In genomic region chr10:120948889-120949382, GRCh38 we compare ENCODE assay signal across 8 cellular contexts.
DNase-seq lines count a peak whose midpoint lies in the region; ATAC-seq and TF ChIP-seq lines count a peak whose summit lies in the region.

No MANE protein-coding gene starts in this region.

- H3K9me3 ChIP-seq in H9 (ENCODE audit: control insufficient read depth, low read depth, low read length) (peaks cover 2% of the 10 kb centered on the region), neuronal stem cell (replicated peaks in 1 of 2; ENCODE audit: control insufficient read depth in 2 of 2, insufficient read depth in 1 of 2, low read depth in 1 of 2, low read length in 2 of 2) (peaks cover 2 to 6% of the 10 kb centered on the region in 2 donors), thoracic aorta (peaks cover 5% of the 10 kb centered on the region)

- H3K4ac ChIP-seq in H9 (ENCODE audit: low read depth, low read length), result no peak overlapping the region
- H3K4ac ChIP-seq in neuronal stem cell (ENCODE audit: low read length), result no peak overlapping the region

- ATAC-seq in thoracic aorta (ENCODE audit: insufficient number of reproducible peaks, low FRiP score, low read depth), result no peak

- no peak overlapping the region for H4K5ac ChIP-seq in H9 (ENCODE audit: insufficient read length, low read depth, low read length)

- H3K27ac Mint-ChIP-seq in H9, result no peak overlapping the region

- H3K79me2 ChIP-seq in H9 (ENCODE audit: insufficient read depth, low read length), result no peaks in the 10 kb centered on the region

- DNase-seq in ELR (ENCODE audit: low read depth) (peak; percentile 59), H9 (peak; percentile 75), NOMO-1 treated with dmso at 0.1 percent for 144 hours (lab: John Stamatoyannopoulos, UW; ENCODE audit: unreplicated experiment) (peak; percentile 21), foreskin fibroblast (peak; percentile 40 to 82), neuronal stem cell (ENCODE audit: low spot score) (peak; percentile 67), thoracic aorta (ENCODE audit: low spot score) (no peak), DMS53 treated with DMSO at 0.1 percent for 48 hours (lab: John Stamatoyannopoulos, UW; ENCODE audit: unreplicated experiment) (no peak)
- peak; percentile 13 for DNase-seq in activated effector memory CD4-positive, alpha-beta T cell treated with Interleukin-2 at 50 U/mL for 16 hours

- peak; percentile 98 for TF ChIP-seq CTCF in H9 (conservative IDR thresholded peaks at IDR 0.05)
- peak; percentile 67 for TF ChIP-seq CTCF in foreskin fibroblast (IDR thresholded peaks at IDR 0.05; ENCODE audit: low read depth, low read length)
- TF ChIP-seq CTCF in thoracic aorta (IDR thresholded peaks at IDR 0.05), result peak; percentile 91

- no peak overlapping the region for H4K91ac ChIP-seq in H9 (ENCODE audit: insufficient read length, low read depth, low read length)
- H4K91ac ChIP-seq in neuronal stem cell (ENCODE audit: low read depth, low read length, poor library complexity), result no peak overlapping the region

- peaks cover 13% of the 10 kb centered on the region for H3K23me2 ChIP-seq in H9 (ENCODE audit: insufficient read length, low read depth, low read length, poor library complexity, severe bottlenecking)

- H3K4me2 ChIP-seq in H9 (ENCODE audit: insufficient read depth, insufficient read length, low read length) (peak overlapping the region; percentile 45), neuronal stem cell (ENCODE audit: insufficient read depth, low read length, poor library complexity, severe bottlenecking) (peak overlapping the region; percentile 78)

- H3K36me3 Mint-ChIP-seq in H9 (ENCODE audit: insufficient read depth in 1 of 3, low read depth in 3 of 3), result peaks cover 2 to 7% (median 4%) of the 10 kb centered on the region in 3 experiments; a peak in 4 of 7 replicates

- H2BK120ac ChIP-seq in H9 (ENCODE audit: low read depth, low read length, poor library complexity, severe bottlenecking) (no peak overlapping the region), neuronal stem cell (ENCODE audit: low read depth, low read length) (no peak overlapping the region)

- peaks cover 28% of the 10 kb centered on the region for H3K27me3 Mint-ChIP-seq in H9 (ENCODE audit: low read depth)

- H3K18ac ChIP-seq in H9 (ENCODE audit: insufficient read length, low read depth, low read length) (no peak overlapping the region), neuronal stem cell (ENCODE audit: low read length) (peak overlapping the region; percentile 77)

- no peak overlapping the region for H2AK5ac ChIP-seq in H9 (ENCODE audit: insufficient read length, low read length)
- no peak overlapping the region for H2AK5ac ChIP-seq in neuronal stem cell (ENCODE audit: low read depth, low read length)

- H3K27me3 ChIP-seq in H9 (ENCODE audit: insufficient read depth, low read length) (peaks cover 10% of the 10 kb centered on the region; the same call in 1 of the 2 replicates), neuronal stem cell (ENCODE audit: control insufficient read depth in 3 of 3, insufficient read depth in 3 of 3, low read depth in 1 of 3, low read length in 3 of 3) (peaks cover 3 to 36% (median 11%) of the 10 kb centered on the region in 3 experiments), thoracic aorta (replicated peaks; ENCODE audit: insufficient read depth) (peaks cover 6% of the 10 kb centered on the region)

- H3K4me1 ChIP-seq in H9 (ENCODE audit: insufficient read depth, low read length), result no peaks in the 10 kb centered on the region
- peaks cover 7 to 8% of the 10 kb centered on the region in 2 donors for H3K4me1 ChIP-seq in neuronal stem cell (ENCODE audit: control insufficient read depth in 2 of 2, insufficient read depth in 1 of 2, low read depth in 1 of 2, low read length in 2 of 2)
- peaks cover 5 to 16% of the 10 kb centered on the region in 2 donors for H3K4me1 ChIP-seq in thoracic aorta (ENCODE audit: control insufficient read depth in 1 of 2, low read depth in 2 of 2)

- H2BK12ac ChIP-seq in H9 (ENCODE audit: insufficient read length, low read depth, low read length) (no peak overlapping the region), neuronal stem cell (ENCODE audit: low read length) (no peak overlapping the region)

- no peak overlapping the region for H2BK5ac ChIP-seq in H9 (ENCODE audit: insufficient read length, low read length)
- H2BK5ac ChIP-seq in neuronal stem cell (ENCODE audit: low read length), result no peak overlapping the region

- H3K9ac ChIP-seq in H9 (ENCODE audit: extremely low read depth, insufficient read length, low read length), result no peak overlapping the region
- peak overlapping the region; percentile 71 for H3K9ac ChIP-seq in neuronal stem cell (ENCODE audit: low read depth, low read length, poor library complexity)

- H3K14ac ChIP-seq in H9 (ENCODE audit: insufficient read depth, low read length) (no peak overlapping the region), neuronal stem cell (ENCODE audit: low read length) (no peak overlapping the region)

- H3K4me1 Mint-ChIP-seq in H9, result peaks cover 23 to 26% of the 10 kb centered on the region in 2 experiments

- peak overlapping the region; percentile 10 to 20 for H3K4me3 ChIP-seq in foreskin fibroblast (ENCODE audit: low read depth in 1 of 2, low read length in 2 of 2)
- peak overlapping the region; percentile 40 to 70 for H3K4me3 ChIP-seq in neuronal stem cell (ENCODE audit: low read length in 2 of 2)
- peak overlapping the region; percentile 78 for H3K4me3 ChIP-seq in thoracic aorta

- H3K23ac ChIP-seq in H9 (ENCODE audit: insufficient read length, low read depth, low read length), result no peak overlapping the region
- H3K23ac ChIP-seq in neuronal stem cell (ENCODE audit: low read depth, low read length, poor library complexity), result peak overlapping the region; percentile 70

- H3K79me1 ChIP-seq in H9 (ENCODE audit: insufficient read depth, low read depth, low read length, poor library complexity, severe bottlenecking) (no peaks in the 10 kb centered on the region), neuronal stem cell (ENCODE audit: low read depth, low read length) (no peaks in the 10 kb centered on the region)

- no peak overlapping the region for H2BK20ac ChIP-seq in H9 (ENCODE audit: low read depth, low read length, poor library complexity, severe bottlenecking)

- peak overlapping the region; percentile 55 to 75 for H3K4me3 Mint-ChIP-seq in H9

- no CpG with 5 or more reads among the region's 42 CpGs for WGBS in H9 (ENCODE audit: extremely low coverage, insufficient read length, low lambda C conversion rate)
- WGBS in neuronal stem cell (ENCODE audit: extremely low coverage in 2 of 2, insufficient read length in 2 of 2, insufficient replicate concordance in 1 of 2), 2 donors, result no CpG with 5 or more reads among the region's 42 CpGs

- H2BK15ac ChIP-seq in H9 (ENCODE audit: low read depth, low read length) (no peak overlapping the region), neuronal stem cell (ENCODE audit: low read length) (peak overlapping the region; percentile 32)

- H2AFZ ChIP-seq in H9 (ENCODE audit: low read length) (no peak overlapping the region), neuronal stem cell (ENCODE audit: low read length) (peak overlapping the region; percentile 97)

- H3K9me3 Mint-ChIP-seq in H9, result peaks cover 9 to 15% of the 10 kb centered on the region in 2 experiments

- no peak overlapping the region for H3T11ph ChIP-seq in H9 (ENCODE audit: low read length)

- no peaks in the 10 kb centered on the region for H3K36me3 ChIP-seq in neuronal stem cell (replicated peaks in 1 of 2; ENCODE audit: control insufficient read depth in 2 of 2, insufficient read depth in 2 of 2, low read length in 2 of 2)
- no peaks in the 10 kb centered on the region for H3K36me3 ChIP-seq in thoracic aorta

- H4K20me1 ChIP-seq in H9 (ENCODE audit: control insufficient read depth, insufficient read depth, insufficient read length), result no peaks in the 10 kb centered on the region

- H3K27ac ChIP-seq in H9 (ENCODE audit: insufficient read length, low read depth, low read length) (no peak overlapping the region), neuronal stem cell (replicated peaks; ENCODE audit: low read length) (no peak overlapping the region), thoracic aorta (no peak overlapping the region)

- H3K56ac ChIP-seq in H9 (ENCODE audit: insufficient read length, low read depth, low read length), result no peak overlapping the region

- H4K8ac ChIP-seq in H9 (replicated peaks; ENCODE audit: insufficient read length, low read depth, low read length) (no peak overlapping the region), neuronal stem cell (ENCODE audit: low read depth, low read length) (no peak overlapping the region)

Comparison
In these comparisons a context has a peak if more than half of its experiments do, and no peak if none do; other contexts are left out.
1. DNase-seq: peak in ELR (single experiment), H9 (single experiment), NOMO-1 treated with dmso at 0.1 percent for 144 hours (single experiment), activated effector memory CD4-positive, alpha-beta T cell treated with Interleukin-2 at 50 U/mL for 16 hours (single experiment), foreskin fibroblast (2 of 2) and neuronal stem cell (single experiment); none in thoracic aorta (single experiment) and DMS53 treated with DMSO at 0.1 percent for 48 hours (single experiment).
2. H3K4me3 ChIP-seq: peak in every context shown above with its lines; median percentile 78 in thoracic aorta; 55 in neuronal stem cell; 15 in foreskin fibroblast.
3. Peak in every context shown above with its lines, with median percentiles within 50 percentile points of each other: CTCF ChIP-seq.